25 cellular contexts compared by ENCODE assay signal in genomic region chr6:165807249-165807951, GRCh38.
"Had no signal": no experiment of that assay in that cellular context is flagged by ENCODE, and none has a peak within 500 bp of the region (broad histone marks: within the 10 kb centered on the region; RNA-seq: fewer than 3 reads in every experiment).

No MANE protein-coding gene starts in this region.

- H3K36me3 ChIP-seq: brain microvascular endothelial cell, cardiac muscle cell, MG63 had no signal

- H3K27ac ChIP-seq: brain microvascular endothelial cell, cardiac muscle cell had no signal

- ATAC-seq: activated CD8-positive, alpha-beta memory T cell treated with anti-CD3 and anti-CD28 coated beads, Interleukin-2, amount 10 ng/mL, durations not matched to agents 7 days and 5 days; activated T-cell treated with anti-CD3 and anti-CD28 coated beads, Interleukin-2, amount 50 U/mL, for 4 hours; Panc1; T-helper 17 cell; WTC11 had no signal

- H3K4me3 ChIP-seq: cardiac muscle cell, MG63 had no signal

- H3K9me3 ChIP-seq: MG63 had no signal

- H3K27me3 ChIP-seq: brain microvascular endothelial cell, MG63 had no signal

- DNase-seq: activated CD4-positive, alpha-beta T cell treated with anti-CD3 and anti-CD28 coated beads for 48 hours; activated CD4-positive, alpha-beta T cell treated with anti-CD3 and anti-CD28 coated beads, Interleukin-2, amount 50 U/mL, for 4 hours; activated CD4-positive, CD25-positive, alpha-beta regulatory T cell treated with anti-CD3 and anti-CD28 coated beads, Interleukin-2, amount 50 U/mL, for 72 hours; activated CD8-positive, alpha-beta memory T cell treated with anti-CD3 and anti-CD28 coated beads, Interleukin-2, amount 10 ng/mL, durations not matched to agents 7 days and 5 days; activated gamma-delta T cell; activated naive CD4-positive, alpha-beta T cell treated with anti-CD3 and anti-CD28 coated beads for 36 hours; activated T-cell treated with anti-CD3 and anti-CD28 coated beads, Interleukin-2, amount 50 U/mL, for 4 hours; brain microvascular endothelial cell; MG63; MV-4-11; NCI-H1092 treated with DMSO at 0.1 percent for 48 hours; NCI-H1417 treated with DMSO at 0.1 percent for 48 hours; NCI-H1694; NCI-H2029; NCI-H510A treated with DMSO at 0.1 percent for 48 hours; NCI-H69; NK-92 treated with Interleukin-12 subunit alpha and Interleukin-12 subunit beta, amount 100 ng/mL, for 24 hours; OCI-M1; RPMI8226; SHP77; T-helper 17 cell; T-helper 9 cell had no signal
